8 cellular contexts compared by ENCODE assay signal in genomic region chr2:169584005-169584877, GRCh38. TPM values are rescaled to one million over a fixed set of nuclear protein-coding genes. Genes with fewer than 3 reads are reported as not detected.
DNase-seq lines count a peak whose midpoint lies in the region; ATAC-seq and TF ChIP-seq lines count a peak whose summit lies in the region.

TSS of gene PPIG (plus strand) at chr2:169584351. CDS start at chr2:169604042, 19,691 bp downstream.

- H3K27me3 ChIP-seq in osteoblast (ENCODE audit: insufficient read depth, low read length) = no peaks in the 10 kb centered on the region
- H3K27me3 ChIP-seq in thoracic aorta (replicated peaks; ENCODE audit: insufficient read depth) = no peaks in the 10 kb centered on the region

- peaks cover 9% of the 10 kb centered on the region for H3K27me3 Mint-ChIP-seq in glutamatergic neuron (ENCODE audit: unreplicated experiment)

- CTCF ChIA-PET in HEK293T (lab: Yijun Ruan, JAX) = no interaction called here

- H3K9me3 Mint-ChIP-seq in activated naive CD4-positive, alpha-beta T cell treated with anti-CD3 and anti-CD28 coated beads, Interleukin-2, amount 50 U/mL, for 72 hours = peaks cover 4 to 13% of the 10 kb centered on the region in 2 donors
- peaks cover 5% of the 10 kb centered on the region for H3K9me3 Mint-ChIP-seq in glutamatergic neuron (ENCODE audit: unreplicated experiment)

- H3K27ac Mint-ChIP-seq in activated naive CD4-positive, alpha-beta T cell treated with anti-CD3 and anti-CD28 coated beads, Interleukin-2, amount 50 U/mL, for 72 hours = peak within 1 kb of the TSS; percentile 98 to 99
- peak within 1 kb of the TSS; percentile 95 for H3K27ac Mint-ChIP-seq in glutamatergic neuron (ENCODE audit: unreplicated experiment)

- DNase-seq in GM03348 (ENCODE audit: low spot score) (peak; percentile 92), HEK293T (ENCODE audit: extremely low spot score) (peak; percentile 89), MV-4-11 (lab: John Stamatoyannopoulos, UW) (peak; percentile 87), glutamatergic neuron (peak; percentile 85), osteoblast (ENCODE audit: insufficient read length, low spot score, missing footprints) (peak; percentile 96), thoracic aorta (ENCODE audit: low spot score) (peak; percentile 70)
- DNase-seq in activated naive CD4-positive, alpha-beta T cell treated with anti-CD3 and anti-CD28 coated beads, Interleukin-2, amount 50 U/mL, for 72 hours (ENCODE audit: low spot score in 2 of 2) = peak; percentile 77 to 85

- peaks cover 13% of the 10 kb centered on the region for H3K4me1 ChIP-seq in osteoblast (ENCODE audit: insufficient read depth, low read length)
- peaks cover 21 to 27% of the 10 kb centered on the region in 2 donors for H3K4me1 ChIP-seq in thoracic aorta (ENCODE audit: control insufficient read depth in 1 of 2, low read depth in 2 of 2)

- peaks cover 18% of the 10 kb centered on the region for H4K20me1 ChIP-seq in osteoblast (ENCODE audit: insufficient read depth, low read length)

- TF ChIP-seq CTCF in glutamatergic neuron (IDR thresholded peaks at IDR 0.05; ENCODE audit: partially characterized antibody, unreplicated experiment) (no peak), osteoblast (IDR thresholded peaks at IDR 0.05; ENCODE audit: extremely low read depth, low read depth, low read length) (no peak), thoracic aorta (IDR thresholded peaks at IDR 0.05) (no peak)

- peaks cover 11% of the 10 kb centered on the region for H3K4me1 Mint-ChIP-seq in glutamatergic neuron (ENCODE audit: low read depth, unreplicated experiment)

- H3K9me3 ChIP-seq in osteoblast (ENCODE audit: low read depth, low read length) (no peaks in the 10 kb centered on the region), thoracic aorta (no peaks in the 10 kb centered on the region)

- H3K36me3 Mint-ChIP-seq in activated naive CD4-positive, alpha-beta T cell treated with anti-CD3 and anti-CD28 coated beads, Interleukin-2, amount 50 U/mL, for 72 hours = peaks cover 20 to 33% of the 10 kb centered on the region in 2 donors
- H3K36me3 Mint-ChIP-seq in glutamatergic neuron (ENCODE audit: unreplicated experiment) = peaks cover 4% of the 10 kb centered on the region

- ATAC-seq in SK-N-SH treated with all-trans-retinoic acid at 6 μM for 48 hours (peak; percentile 94), thoracic aorta (ENCODE audit: insufficient number of reproducible peaks, low FRiP score, low read depth) (peak; percentile 84)
- ATAC-seq in activated naive CD4-positive, alpha-beta T cell treated with anti-CD3 and anti-CD28 coated beads, Interleukin-2, amount 50 U/mL, for 72 hours = peak; percentile 92 to 93

- POLR2A ChIA-PET in HEK293T (lab: Yijun Ruan, JAX) = interaction anchor here (0.9 to 1.4 kb wide), 6 partner anchors 11 to 151 kb away, joined by 3 to 19 read pairs (median 6); partner anchors contain the start of genes BBS5 and FASTKD1

- H3K36me3 ChIP-seq in osteoblast (ENCODE audit: insufficient read depth, low read length) (no peaks in the 10 kb centered on the region), thoracic aorta (no peaks in the 10 kb centered on the region)

- peak within 1 kb of the TSS; percentile 99 for H3K4me2 ChIP-seq in osteoblast (ENCODE audit: insufficient read depth, low read length)

- peak within 1 kb of the TSS; percentile 97 for H2AFZ ChIP-seq in osteoblast (ENCODE audit: low read length)

- H3K27ac ChIP-seq in osteoblast (ENCODE audit: low read depth, low read length) (peak within 1 kb of the TSS; percentile 92), thoracic aorta (peak within 1 kb of the TSS; percentile 98 to 99)

- peaks cover 49% of the 10 kb centered on the region for H3K79me2 ChIP-seq in osteoblast (ENCODE audit: insufficient read depth, low read length)

- H3K4me3 Mint-ChIP-seq in glutamatergic neuron (ENCODE audit: unreplicated experiment) = peak within 1 kb of the TSS; percentile 99

- H3K4me3 ChIP-seq in osteoblast (ENCODE audit: insufficient read depth, low read length) (peak within 1 kb of the TSS; percentile 93), thoracic aorta (peak within 1 kb of the TSS; percentile 87)

TF ChIP-seq in HEK293T, 16 proteins besides CTCF, POLR2A, EP300 and RAD21:
- TF ChIP-seq ARNT (IDR thresholded peaks at IDR 0.05) = no peak
- no peak for TF ChIP-seq LEF1 (IDR thresholded peaks at IDR 0.05; ENCODE audit: borderline replicate concordance)
- TF ChIP-seq, protein P1, sequence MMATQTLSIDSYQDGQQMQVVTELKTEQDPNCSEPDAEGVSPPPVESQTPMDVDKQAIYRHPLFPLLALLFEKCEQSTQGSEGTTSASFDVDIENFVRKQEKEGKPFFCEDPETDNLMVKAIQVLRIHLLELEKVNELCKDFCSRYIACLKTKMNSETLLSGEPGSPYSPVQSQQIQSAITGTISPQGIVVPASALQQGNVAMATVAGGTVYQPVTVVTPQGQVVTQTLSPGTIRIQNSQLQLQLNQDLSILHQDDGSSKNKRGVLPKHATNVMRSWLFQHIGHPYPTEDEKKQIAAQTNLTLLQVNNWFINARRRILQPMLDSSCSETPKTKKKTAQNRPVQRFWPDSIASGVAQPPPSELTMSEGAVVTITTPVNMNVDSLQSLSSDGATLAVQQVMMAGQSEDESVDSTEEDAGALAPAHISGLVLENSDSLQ (IDR thresholded peaks at IDR 0.05) = peak; percentile 22; the same call in 1 of the 2 replicates
- no peak for TF ChIP-seq ZNF384 (IDR thresholded peaks at IDR 0.05)
- TF ChIP-seq ELF4 (IDR thresholded peaks at IDR 0.05) = no peak; the same call in 1 of the 2 replicates
- TF ChIP-seq NFRKB (IDR thresholded peaks at IDR 0.05) = no peak
- TF ChIP-seq FOXM1 (IDR thresholded peaks at IDR 0.05; ENCODE audit: borderline replicate concordance) = peak; percentile 89
- no peak for TF ChIP-seq FOXA1 (IDR thresholded peaks at IDR 0.05)
- peak; percentile 75 for TF ChIP-seq L3MBTL2 (conservative IDR thresholded peaks at IDR 0.05)
TF ChIP-seq in HEK293T: peak in this region for 3.

TF ChIP-seq in SK-N-SH treated with all-trans-retinoic acid at 6 μM for 48 hours, 23 proteins besides CTCF, POLR2A, EP300 and RAD21 (continues in another document):
- TF ChIP-seq, protein P2, sequence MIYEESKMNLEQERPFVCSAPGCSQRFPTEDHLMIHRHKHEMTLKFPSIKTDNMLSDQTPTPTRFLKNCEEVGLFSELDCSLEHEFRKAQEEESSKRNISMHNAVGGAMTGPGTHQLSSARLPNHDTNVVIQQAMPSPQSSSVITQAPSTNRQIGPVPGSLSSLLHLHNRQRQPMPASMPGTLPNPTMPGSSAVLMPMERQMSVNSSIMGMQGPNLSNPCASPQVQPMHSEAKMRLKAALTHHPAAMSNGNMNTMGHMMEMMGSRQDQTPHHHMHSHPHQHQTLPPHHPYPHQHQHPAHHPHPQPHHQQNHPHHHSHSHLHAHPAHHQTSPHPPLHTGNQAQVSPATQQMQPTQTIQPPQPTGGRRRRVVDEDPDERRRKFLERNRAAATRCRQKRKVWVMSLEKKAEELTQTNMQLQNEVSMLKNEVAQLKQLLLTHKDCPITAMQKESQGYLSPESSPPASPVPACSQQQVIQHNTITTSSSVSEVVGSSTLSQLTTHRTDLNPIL (CRISPR knock-in tag; IDR thresholded peaks at IDR 0.05; ENCODE audit: low read depth) = no peak
- no peak for TF ChIP-seq ESRRG (CRISPR knock-in tag; IDR thresholded peaks at IDR 0.05)
- no peak; the same call in 1 of the 2 replicates for TF ChIP-seq ZFP30 (CRISPR knock-in tag; IDR thresholded peaks at IDR 0.05)
- TF ChIP-seq ZNF565 (CRISPR knock-in tag; conservative IDR thresholded peaks at IDR 0.05; ENCODE audit: low read depth) = no peak
- peak; percentile 34; the same call in 1 of the 2 replicates for TF ChIP-seq ZNF8 (CRISPR knock-in tag; IDR thresholded peaks at IDR 0.05)
- 0 out of 2 replicates have a peak, but pooled peaks have one; percentile 62 for TF ChIP-seq ZFP3 (CRISPR knock-in tag; IDR thresholded peaks at IDR 0.05)
- no peak for TF ChIP-seq OSR1 (CRISPR knock-in tag; IDR thresholded peaks at IDR 0.05)
- no peak for TF ChIP-seq ZNF70 (CRISPR knock-in tag; IDR thresholded peaks at IDR 0.05)
- TF ChIP-seq TCF4 (CRISPR knock-in tag; IDR thresholded peaks at IDR 0.05; ENCODE audit: borderline replicate concordance) = no peak
- TF ChIP-seq, protein P3, sequence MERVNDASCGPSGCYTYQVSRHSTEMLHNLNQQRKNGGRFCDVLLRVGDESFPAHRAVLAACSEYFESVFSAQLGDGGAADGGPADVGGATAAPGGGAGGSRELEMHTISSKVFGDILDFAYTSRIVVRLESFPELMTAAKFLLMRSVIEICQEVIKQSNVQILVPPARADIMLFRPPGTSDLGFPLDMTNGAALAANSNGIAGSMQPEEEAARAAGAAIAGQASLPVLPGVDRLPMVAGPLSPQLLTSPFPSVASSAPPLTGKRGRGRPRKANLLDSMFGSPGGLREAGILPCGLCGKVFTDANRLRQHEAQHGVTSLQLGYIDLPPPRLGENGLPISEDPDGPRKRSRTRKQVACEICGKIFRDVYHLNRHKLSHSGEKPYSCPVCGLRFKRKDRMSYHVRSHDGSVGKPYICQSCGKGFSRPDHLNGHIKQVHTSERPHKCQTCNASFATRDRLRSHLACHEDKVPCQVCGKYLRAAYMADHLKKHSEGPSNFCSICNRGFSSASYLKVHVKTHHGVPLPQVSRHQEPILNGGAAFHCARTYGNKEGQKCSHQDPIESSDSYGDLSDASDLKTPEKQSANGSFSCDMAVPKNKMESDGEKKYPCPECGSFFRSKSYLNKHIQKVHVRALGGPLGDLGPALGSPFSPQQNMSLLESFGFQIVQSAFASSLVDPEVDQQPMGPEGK (CRISPR knock-in tag; IDR thresholded peaks at IDR 0.05; ENCODE audit: borderline replicate concordance) = peak; percentile 97
- no peak for TF ChIP-seq CSDC2 (CRISPR knock-in tag; IDR thresholded peaks at IDR 0.05)
- no peak for TF ChIP-seq PPARA (CRISPR knock-in tag; IDR thresholded peaks at IDR 0.05; ENCODE audit: borderline replicate concordance)

RNA-seq across cellular contexts. Expression of gene PPIG, which starts in this region (rescaled TPM):
- 10 to 100 TPM; 55.3 to 76.8 TPM for total RNA-seq in activated naive CD4-positive, alpha-beta T cell treated with anti-CD3 and anti-CD28 coated beads, Interleukin-2, amount 50 U/mL, for 72 hours
- total RNA-seq in glutamatergic neuron (ENCODE audit: unreplicated experiment) (33.7 TPM), osteoblast (23.3 and 25.3 TPM in 2 replicates), thoracic aorta (10 to 100 TPM; 30.9 to 68.5 TPM)

Comparison
In these comparisons a context has a peak if more than half of its experiments do, and no peak if none do; other contexts are left out.
1. Peak in every context shown above with its lines: DNase-seq, ATAC-seq, H3K4me3 ChIP-seq and H3K27ac ChIP-seq.